12 cellular contexts compared by ENCODE assay signal in genomic region chr5:163659568-163659902, GRCh38.
DNase-seq lines count a peak whose midpoint lies in the region; ATAC-seq, FAIRE-seq and TF ChIP-seq lines count a peak whose summit lies in the region.
"Had no signal": no experiment of that assay in that cellular context is flagged by ENCODE, and none has a peak within 500 bp of the region (broad histone marks: within the 10 kb centered on the region; RNA-seq: fewer than 3 reads in every experiment).

No MANE protein-coding gene starts in this region.

- ATAC-seq in pancreas: peak in 3 of 4 donors; percentile 17 to 67 (median 65)

- H3K27me3 ChIP-seq in WERI-Rb-1 (ENCODE audit: insufficient read depth, low read depth, severe bottlenecking) (no peaks in the 10 kb centered on the region), pancreas (no peaks in the 10 kb centered on the region)

- intact Hi-C loops in pancreas (cut with DNase I): no loop called here

- no peaks in the 10 kb centered on the region for H3K36me3 ChIP-seq in WERI-Rb-1
- H3K36me3 ChIP-seq in pancreas: no peaks in the 10 kb centered on the region

- peak; percentile 56 for FAIRE-seq in D721Med (lab: Jason Lieb, UNC)
- FAIRE-seq in pancreas (lab: Jason Lieb, UNC): no peak
- FAIRE-seq: A204.1 had no signal

- no peaks in the 10 kb centered on the region for H3K4me1 ChIP-seq in pancreas

- H3K27ac ChIP-seq in WERI-Rb-1 (peak overlapping the region; percentile 82), pancreas (no peak overlapping the region)
- H3K27ac ChIP-seq: C4-2B had no signal

- no peak overlapping the region for H3K4me3 ChIP-seq in WERI-Rb-1 (ENCODE audit: low read depth, low read length)
- H3K4me3 ChIP-seq in pancreas: no peak overlapping the region

- 50 to 54% methylated on average over 3 of the region's 3 CpGs for WGBS in pancreas, 2 donors

- peak; percentile 62 for DNase-seq in NCI-H82 (lab: John Stamatoyannopoulos, UW)
- no peak for DNase-seq in NCI-H82 treated with DMSO at 0.1 percent for 48 hours (lab: John Stamatoyannopoulos, UW; ENCODE audit: unreplicated experiment)
- DNase-seq in D721Med (ENCODE audit: insufficient read length, low spot score): no peak
- no peak for DNase-seq in WERI-Rb-1
- DNase-seq in pancreas: no peak
- no peak for DNase-seq in NCI-H526 treated with DMSO at 0.1 percent for 48 hours (lab: John Stamatoyannopoulos, UW)
- DNase-seq in NCI-H2171 treated with DMSO at 0.1 percent for 48 hours (lab: John Stamatoyannopoulos, UW): no peak
- DNase-seq: CD4-positive, alpha-beta memory T cell; HCEC 1CT; HFFc6 had no signal

- H3K9me3 ChIP-seq in WERI-Rb-1 (ENCODE audit: severe bottlenecking) (peaks cover 5% of the 10 kb centered on the region), pancreas (no peaks in the 10 kb centered on the region)

- no peak for TF ChIP-seq CTCF in D721Med (IDR thresholded peaks at IDR 0.05; ENCODE audit: insufficient read depth, missing control alignments)
- no peak for TF ChIP-seq CTCF in WERI-Rb-1 (IDR thresholded peaks at IDR 0.05; ENCODE audit: low read depth, low read length)
- no peak for TF ChIP-seq CTCF in pancreas (IDR thresholded peaks at IDR 0.05)
